Comparison of ENCODE assay signal across 1 cellular context in the genomic region with DNA sequence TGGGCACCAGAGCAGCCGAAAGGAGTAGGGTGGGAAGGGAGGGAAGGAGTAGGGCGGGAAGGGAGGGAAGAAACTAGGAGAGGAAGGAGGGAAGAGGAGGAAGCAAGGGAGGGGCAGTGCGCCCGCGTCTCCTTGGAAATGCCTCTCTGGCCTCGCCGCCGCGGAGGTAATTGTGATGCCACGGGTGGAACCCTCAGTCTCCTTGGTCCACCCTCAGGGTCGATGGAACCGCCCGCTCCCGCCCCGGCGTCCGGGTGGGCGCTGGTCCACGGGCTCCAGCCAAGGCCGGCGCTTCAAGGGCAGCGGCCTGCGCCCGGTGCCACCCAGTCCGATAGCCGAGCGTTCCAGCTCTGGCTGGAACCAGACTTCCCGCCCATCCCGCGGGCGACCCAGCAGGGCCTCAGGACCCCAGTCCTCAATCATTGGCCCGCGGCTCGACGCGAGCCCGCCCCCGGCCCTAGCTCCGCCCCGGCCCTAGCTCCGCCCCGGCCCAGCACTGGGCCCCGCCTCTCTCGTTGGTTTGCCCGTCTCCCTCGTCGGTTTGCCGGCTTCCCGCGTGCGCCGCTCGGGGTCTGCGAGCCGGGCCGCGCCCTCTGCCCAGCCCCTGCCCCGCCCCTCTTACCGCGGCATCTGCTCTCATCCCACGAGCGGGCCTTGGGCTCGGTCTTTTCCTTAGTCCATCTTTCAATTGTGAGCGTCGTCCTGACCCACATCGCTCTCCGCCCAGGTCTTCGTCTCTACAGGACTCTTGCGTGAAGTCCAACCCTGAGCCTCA.
TF ChIP-seq lines count a peak whose summit lies in the region.

No MANE protein-coding gene starts in this region.

TF ChIP-seq in HEK293, 187 proteins besides CTCF, POLR2A, EP300 and RAD21 (continued from another document and continues in another):
- TF ChIP-seq, protein P1, sequence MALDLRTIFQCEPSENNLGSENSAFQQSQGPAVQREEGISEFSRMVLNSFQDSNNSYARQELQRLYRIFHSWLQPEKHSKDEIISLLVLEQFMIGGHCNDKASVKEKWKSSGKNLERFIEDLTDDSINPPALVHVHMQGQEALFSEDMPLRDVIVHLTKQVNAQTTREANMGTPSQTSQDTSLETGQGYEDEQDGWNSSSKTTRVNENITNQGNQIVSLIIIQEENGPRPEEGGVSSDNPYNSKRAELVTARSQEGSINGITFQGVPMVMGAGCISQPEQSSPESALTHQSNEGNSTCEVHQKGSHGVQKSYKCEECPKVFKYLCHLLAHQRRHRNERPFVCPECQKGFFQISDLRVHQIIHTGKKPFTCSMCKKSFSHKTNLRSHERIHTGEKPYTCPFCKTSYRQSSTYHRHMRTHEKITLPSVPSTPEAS (tag by site-specific recombination; IDR thresholded peaks at IDR 0.05), result 0 out of 2 replicates have a peak, but pooled peaks have one; percentile 15
- no peak for TF ChIP-seq TCF7L2 (IDR thresholded peaks at IDR 0.05; ENCODE audit: borderline replicate concordance, low read depth, low read length)
- TF ChIP-seq, protein P2, sequence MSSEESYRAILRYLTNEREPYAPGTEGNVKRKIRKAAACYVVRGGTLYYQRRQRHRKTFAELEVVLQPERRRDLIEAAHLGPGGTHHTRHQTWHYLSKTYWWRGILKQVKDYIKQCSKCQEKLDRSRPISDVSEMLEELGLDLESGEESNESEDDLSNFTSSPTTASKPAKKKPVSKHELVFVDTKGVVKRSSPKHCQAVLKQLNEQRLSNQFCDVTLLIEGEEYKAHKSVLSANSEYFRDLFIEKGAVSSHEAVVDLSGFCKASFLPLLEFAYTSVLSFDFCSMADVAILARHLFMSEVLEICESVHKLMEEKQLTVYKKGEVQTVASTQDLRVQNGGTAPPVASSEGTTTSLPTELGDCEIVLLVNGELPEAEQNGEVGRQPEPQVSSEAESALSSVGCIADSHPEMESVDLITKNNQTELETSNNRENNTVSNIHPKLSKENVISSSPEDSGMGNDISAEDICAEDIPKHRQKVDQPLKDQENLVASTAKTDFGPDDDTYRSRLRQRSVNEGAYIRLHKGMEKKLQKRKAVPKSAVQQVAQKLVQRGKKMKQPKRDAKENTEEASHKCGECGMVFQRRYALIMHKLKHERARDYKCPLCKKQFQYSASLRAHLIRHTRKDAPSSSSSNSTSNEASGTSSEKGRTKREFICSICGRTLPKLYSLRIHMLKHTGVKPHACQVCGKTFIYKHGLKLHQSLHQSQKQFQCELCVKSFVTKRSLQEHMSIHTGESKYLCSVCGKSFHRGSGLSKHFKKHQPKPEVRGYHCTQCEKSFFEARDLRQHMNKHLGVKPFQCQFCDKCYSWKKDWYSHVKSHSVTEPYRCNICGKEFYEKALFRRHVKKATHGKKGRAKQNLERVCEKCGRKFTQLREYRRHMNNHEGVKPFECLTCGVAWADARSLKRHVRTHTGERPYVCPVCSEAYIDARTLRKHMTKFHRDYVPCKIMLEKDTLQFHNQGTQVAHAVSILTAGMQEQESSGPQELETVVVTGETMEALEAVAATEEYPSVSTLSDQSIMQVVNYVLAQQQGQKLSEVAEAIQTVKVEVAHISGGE (tag by site-specific recombination; conservative IDR thresholded peaks at IDR 0.05; ENCODE audit: low read depth), result peak; percentile 34; the same call in 1 of the 2 replicates
- no peak for TF ChIP-seq ZNF544 (tag by site-specific recombination; IDR thresholded peaks at IDR 0.05)
- peak; percentile 51; the same call in 1 of the 2 replicates for TF ChIP-seq ZBTB48 (tag by site-specific recombination; IDR thresholded peaks at IDR 0.05)
- peak; percentile 52; the same call in 1 of the 2 replicates for TF ChIP-seq KLF7 (tag by site-specific recombination; IDR thresholded peaks at IDR 0.05; ENCODE audit: borderline replicate concordance)
- TF ChIP-seq, protein P3, sequence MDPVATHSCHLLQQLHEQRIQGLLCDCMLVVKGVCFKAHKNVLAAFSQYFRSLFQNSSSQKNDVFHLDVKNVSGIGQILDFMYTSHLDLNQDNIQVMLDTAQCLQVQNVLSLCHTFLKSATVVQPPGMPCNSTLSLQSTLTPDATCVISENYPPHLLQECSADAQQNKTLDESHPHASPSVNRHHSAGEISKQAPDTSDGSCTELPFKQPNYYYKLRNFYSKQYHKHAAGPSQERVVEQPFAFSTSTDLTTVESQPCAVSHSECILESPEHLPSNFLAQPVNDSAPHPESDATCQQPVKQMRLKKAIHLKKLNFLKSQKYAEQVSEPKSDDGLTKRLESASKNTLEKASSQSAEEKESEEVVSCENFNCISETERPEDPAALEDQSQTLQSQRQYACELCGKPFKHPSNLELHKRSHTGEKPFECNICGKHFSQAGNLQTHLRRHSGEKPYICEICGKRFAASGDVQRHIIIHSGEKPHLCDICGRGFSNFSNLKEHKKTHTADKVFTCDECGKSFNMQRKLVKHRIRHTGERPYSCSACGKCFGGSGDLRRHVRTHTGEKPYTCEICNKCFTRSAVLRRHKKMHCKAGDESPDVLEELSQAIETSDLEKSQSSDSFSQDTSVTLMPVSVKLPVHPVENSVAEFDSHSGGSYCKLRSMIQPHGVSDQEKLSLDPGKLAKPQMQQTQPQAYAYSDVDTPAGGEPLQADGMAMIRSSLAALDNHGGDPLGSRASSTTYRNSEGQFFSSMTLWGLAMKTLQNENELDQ (tag by site-specific recombination; IDR thresholded peaks at IDR 0.05; ENCODE audit: low read depth), result no peak
- TF ChIP-seq, protein P4, sequence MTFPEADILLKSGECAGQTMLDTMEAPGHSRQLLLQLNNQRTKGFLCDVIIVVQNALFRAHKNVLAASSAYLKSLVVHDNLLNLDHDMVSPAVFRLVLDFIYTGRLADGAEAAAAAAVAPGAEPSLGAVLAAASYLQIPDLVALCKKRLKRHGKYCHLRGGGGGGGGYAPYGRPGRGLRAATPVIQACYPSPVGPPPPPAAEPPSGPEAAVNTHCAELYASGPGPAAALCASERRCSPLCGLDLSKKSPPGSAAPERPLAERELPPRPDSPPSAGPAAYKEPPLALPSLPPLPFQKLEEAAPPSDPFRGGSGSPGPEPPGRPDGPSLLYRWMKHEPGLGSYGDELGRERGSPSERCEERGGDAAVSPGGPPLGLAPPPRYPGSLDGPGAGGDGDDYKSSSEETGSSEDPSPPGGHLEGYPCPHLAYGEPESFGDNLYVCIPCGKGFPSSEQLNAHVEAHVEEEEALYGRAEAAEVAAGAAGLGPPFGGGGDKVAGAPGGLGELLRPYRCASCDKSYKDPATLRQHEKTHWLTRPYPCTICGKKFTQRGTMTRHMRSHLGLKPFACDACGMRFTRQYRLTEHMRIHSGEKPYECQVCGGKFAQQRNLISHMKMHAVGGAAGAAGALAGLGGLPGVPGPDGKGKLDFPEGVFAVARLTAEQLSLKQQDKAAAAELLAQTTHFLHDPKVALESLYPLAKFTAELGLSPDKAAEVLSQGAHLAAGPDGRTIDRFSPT (tag by site-specific recombination; IDR thresholded peaks at IDR 0.05), result peak; percentile 97
- peak; percentile 96 for TF ChIP-seq ZBTB17 (tag by site-specific recombination; IDR thresholded peaks at IDR 0.05)
- no peak for TF ChIP-seq ZNF670 (tag by site-specific recombination; IDR thresholded peaks at IDR 0.05; ENCODE audit: low read depth)
- TF ChIP-seq HOXD13 (CRISPR knock-in tag; IDR thresholded peaks at IDR 0.05; ENCODE audit: borderline replicate concordance), result no peak
- 0 out of 2 replicates have a peak, but pooled peaks have one; percentile 50 for TF ChIP-seq GLI4 (tag by site-specific recombination; IDR thresholded peaks at IDR 0.05)
- TF ChIP-seq ZNF596 (tag by site-specific recombination; IDR thresholded peaks at IDR 0.05), result no peak
- TF ChIP-seq RBAK (tag by site-specific recombination; IDR thresholded peaks at IDR 0.05), result no peak
- no peak for TF ChIP-seq ZNF350 (tag by site-specific recombination; IDR thresholded peaks at IDR 0.05)
- peak; percentile 91 for TF ChIP-seq ZXDB (tag by site-specific recombination; IDR thresholded peaks at IDR 0.05)
- TF ChIP-seq ZNF16 (tag by site-specific recombination; IDR thresholded peaks at IDR 0.05; ENCODE audit: low read depth), result no peak
- peak; percentile 60; the same call in 1 of the 2 replicates for TF ChIP-seq ZBTB20 (tag by site-specific recombination; IDR thresholded peaks at IDR 0.05)
- no peak for TF ChIP-seq ZNF426 (tag by site-specific recombination; IDR thresholded peaks at IDR 0.05)
- TF ChIP-seq ZNF146 (tag by site-specific recombination; IDR thresholded peaks at IDR 0.05), result peak; percentile 38
- TF ChIP-seq, protein P5, sequence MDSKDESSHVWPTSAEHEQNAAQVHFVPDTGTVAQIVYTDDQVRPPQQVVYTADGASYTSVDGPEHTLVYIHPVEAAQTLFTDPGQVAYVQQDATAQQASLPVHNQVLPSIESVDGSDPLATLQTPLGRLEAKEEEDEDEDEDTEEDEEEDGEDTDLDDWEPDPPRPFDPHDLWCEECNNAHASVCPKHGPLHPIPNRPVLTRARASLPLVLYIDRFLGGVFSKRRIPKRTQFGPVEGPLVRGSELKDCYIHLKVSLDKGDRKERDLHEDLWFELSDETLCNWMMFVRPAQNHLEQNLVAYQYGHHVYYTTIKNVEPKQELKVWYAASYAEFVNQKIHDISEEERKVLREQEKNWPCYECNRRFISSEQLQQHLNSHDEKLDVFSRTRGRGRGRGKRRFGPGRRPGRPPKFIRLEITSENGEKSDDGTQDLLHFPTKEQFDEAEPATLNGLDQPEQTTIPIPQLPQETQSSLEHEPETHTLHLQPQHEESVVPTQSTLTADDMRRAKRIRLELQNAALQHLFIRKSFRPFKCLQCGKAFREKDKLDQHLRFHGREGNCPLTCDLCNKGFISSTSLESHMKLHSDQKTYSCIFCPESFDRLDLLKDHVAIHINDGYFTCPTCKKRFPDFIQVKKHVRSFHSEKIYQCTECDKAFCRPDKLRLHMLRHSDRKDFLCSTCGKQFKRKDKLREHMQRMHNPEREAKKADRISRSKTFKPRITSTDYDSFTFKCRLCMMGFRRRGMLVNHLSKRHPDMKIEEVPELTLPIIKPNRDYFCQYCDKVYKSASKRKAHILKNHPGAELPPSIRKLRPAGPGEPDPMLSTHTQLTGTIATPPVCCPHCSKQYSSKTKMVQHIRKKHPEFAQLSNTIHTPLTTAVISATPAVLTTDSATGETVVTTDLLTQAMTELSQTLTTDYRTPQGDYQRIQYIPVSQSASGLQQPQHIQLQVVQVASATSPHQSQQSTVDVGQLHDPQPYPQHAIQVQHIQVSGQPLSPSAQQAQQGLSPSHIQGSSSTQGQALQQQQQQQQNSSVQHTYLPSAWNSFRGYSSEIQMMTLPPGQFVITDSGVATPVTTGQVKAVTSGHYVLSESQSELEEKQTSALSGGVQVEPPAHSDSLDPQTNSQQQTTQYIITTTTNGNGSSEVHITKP (tag by site-specific recombination; IDR thresholded peaks at IDR 0.05), result peak; percentile 83
- TF ChIP-seq, protein P6, sequence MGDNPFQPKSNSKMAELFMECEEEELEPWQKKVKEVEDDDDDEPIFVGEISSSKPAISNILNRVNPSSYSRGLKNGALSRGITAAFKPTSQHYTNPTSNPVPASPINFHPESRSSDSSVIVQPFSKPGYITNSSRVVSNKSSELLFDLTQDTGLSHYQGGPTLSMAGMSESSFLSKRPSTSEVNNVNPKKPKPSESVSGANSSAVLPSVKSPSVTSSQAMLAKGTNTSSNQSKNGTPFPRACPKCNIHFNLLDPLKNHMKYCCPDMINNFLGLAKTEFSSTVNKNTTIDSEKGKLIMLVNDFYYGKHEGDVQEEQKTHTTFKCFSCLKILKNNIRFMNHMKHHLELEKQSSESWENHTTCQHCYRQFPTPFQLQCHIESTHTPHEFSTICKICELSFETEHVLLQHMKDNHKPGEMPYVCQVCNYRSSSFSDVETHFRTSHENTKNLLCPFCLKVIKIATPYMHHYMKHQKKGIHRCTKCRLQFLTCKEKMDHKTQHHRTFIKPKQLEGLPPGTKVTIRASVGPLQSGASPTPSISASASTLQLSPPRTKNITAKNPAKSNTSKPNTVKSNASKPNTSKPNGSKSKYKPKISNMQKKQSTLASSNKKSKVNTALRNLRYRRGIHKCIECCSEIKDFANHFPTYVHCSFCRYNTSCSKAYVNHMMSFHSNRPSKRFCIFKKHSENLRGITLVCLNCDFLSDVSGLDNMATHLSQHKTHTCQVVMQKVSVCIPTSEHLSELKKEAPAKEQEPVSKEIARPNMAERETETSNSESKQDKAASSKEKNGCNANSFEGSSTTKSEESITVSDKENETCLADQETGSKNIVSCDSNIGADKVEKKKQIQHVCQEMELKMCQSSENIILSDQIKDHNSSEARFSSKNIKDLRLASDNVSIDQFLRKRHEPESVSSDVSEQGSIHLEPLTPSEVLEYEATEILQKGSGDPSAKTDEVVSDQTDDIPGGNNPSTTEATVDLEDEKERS (tag by site-specific recombination; IDR thresholded peaks at IDR 0.05), result no peak
- TF ChIP-seq ZFP3 (tag by site-specific recombination; IDR thresholded peaks at IDR 0.05; ENCODE audit: low read depth), result no peak
- TF ChIP-seq, protein P7, sequence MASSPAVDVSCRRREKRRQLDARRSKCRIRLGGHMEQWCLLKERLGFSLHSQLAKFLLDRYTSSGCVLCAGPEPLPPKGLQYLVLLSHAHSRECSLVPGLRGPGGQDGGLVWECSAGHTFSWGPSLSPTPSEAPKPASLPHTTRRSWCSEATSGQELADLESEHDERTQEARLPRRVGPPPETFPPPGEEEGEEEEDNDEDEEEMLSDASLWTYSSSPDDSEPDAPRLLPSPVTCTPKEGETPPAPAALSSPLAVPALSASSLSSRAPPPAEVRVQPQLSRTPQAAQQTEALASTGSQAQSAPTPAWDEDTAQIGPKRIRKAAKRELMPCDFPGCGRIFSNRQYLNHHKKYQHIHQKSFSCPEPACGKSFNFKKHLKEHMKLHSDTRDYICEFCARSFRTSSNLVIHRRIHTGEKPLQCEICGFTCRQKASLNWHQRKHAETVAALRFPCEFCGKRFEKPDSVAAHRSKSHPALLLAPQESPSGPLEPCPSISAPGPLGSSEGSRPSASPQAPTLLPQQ (tag by site-specific recombination; IDR thresholded peaks at IDR 0.05), result peak; percentile 61
- TF ChIP-seq ZBTB8A (tag by site-specific recombination; IDR thresholded peaks at IDR 0.05), result peak; percentile 98
- 0 out of 2 replicates have a peak, but pooled peaks have one; percentile 14 for TF ChIP-seq ZNF184 (tag by site-specific recombination; IDR thresholded peaks at IDR 0.05)
- peak; percentile 98 for TF ChIP-seq ZNF501 (tag by site-specific recombination; IDR thresholded peaks at IDR 0.05)
- no peak for TF ChIP-seq ZNF785 (tag by site-specific recombination; IDR thresholded peaks at IDR 0.05)
- TF ChIP-seq, protein P8, sequence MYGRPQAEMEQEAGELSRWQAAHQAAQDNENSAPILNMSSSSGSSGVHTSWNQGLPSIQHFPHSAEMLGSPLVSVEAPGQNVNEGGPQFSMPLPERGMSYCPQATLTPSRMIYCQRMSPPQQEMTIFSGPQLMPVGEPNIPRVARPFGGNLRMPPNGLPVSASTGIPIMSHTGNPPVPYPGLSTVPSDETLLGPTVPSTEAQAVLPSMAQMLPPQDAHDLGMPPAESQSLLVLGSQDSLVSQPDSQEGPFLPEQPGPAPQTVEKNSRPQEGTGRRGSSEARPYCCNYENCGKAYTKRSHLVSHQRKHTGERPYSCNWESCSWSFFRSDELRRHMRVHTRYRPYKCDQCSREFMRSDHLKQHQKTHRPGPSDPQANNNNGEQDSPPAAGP (tag by site-specific recombination; IDR thresholded peaks at IDR 0.05), result peak; percentile 90
- TF ChIP-seq ZNF777 (tag by site-specific recombination; IDR thresholded peaks at IDR 0.05; ENCODE audit: borderline replicate concordance), result no peak
- peak; percentile 99 for TF ChIP-seq KLF10 (tag by site-specific recombination; IDR thresholded peaks at IDR 0.05)
- no peak; the same call in 1 of the 2 replicates for TF ChIP-seq ZNF677 (tag by site-specific recombination; IDR thresholded peaks at IDR 0.05)
- peak; percentile 31; the same call in 1 of the 2 replicates for TF ChIP-seq MZF1 (tag by site-specific recombination; IDR thresholded peaks at IDR 0.05; ENCODE audit: borderline replicate concordance)
- peak; percentile 82 for TF ChIP-seq SP7 (tag by site-specific recombination; IDR thresholded peaks at IDR 0.05)
